Comparison of ENCODE assay signal across 9 cellular contexts in genomic region chr11:67483498-67483798, GRCh38. TPM values are rescaled to one million over a fixed set of nuclear protein-coding genes. Genes with fewer than 3 reads are reported as not detected.
DNase-seq lines count a peak whose midpoint lies in the region; ATAC-seq and TF ChIP-seq lines count a peak whose summit lies in the region.
"Had no signal": no experiment of that assay in that cellular context is flagged by ENCODE, and none has a peak within 500 bp of the region (broad histone marks: within the 10 kb centered on the region; RNA-seq: fewer than 3 reads in every experiment).

No MANE protein-coding gene starts in this region.

- H3K27me3 Mint-ChIP-seq in MCF 10A (ENCODE audit: insufficient read depth, unreplicated experiment) = no peaks in the 10 kb centered on the region

- BruUV-seq in MCF 10A (replicated peaks; lab: Mats Ljungman, UMichigan) = no TSS peak

- no peak for TF ChIP-seq CTCF in left ventricle myocardium inferior (IDR thresholded peaks at IDR 0.05; ENCODE audit: borderline replicate concordance)
- TF ChIP-seq CTCF in MCF 10A (IDR thresholded peaks at IDR 0.05; ENCODE audit: unreplicated experiment) = no peak

- no peaks in the 10 kb centered on the region for H3K9me3 Mint-ChIP-seq in MCF 10A (ENCODE audit: unreplicated experiment)

- H3K27ac Mint-ChIP-seq in MCF 10A (ENCODE audit: low read depth, unreplicated experiment) = peak overlapping the region; percentile 99

- peak overlapping the region; percentile 90 for H3K4me3 Mint-ChIP-seq in MCF 10A (ENCODE audit: unreplicated experiment)

- no peak for ATAC-seq in HG02798 (IDR thresholded peaks at IDR 0.05; ENCODE audit: poor library complexity, unreplicated experiment)
- no peak for ATAC-seq in HG03097 (IDR thresholded peaks at IDR 0.05; ENCODE audit: low FRiP score, unreplicated experiment)
- no peak for ATAC-seq in GM18517 (IDR thresholded peaks at IDR 0.05; ENCODE audit: unreplicated experiment)

- peak overlapping the region; percentile 85 for H3K27ac ChIP-seq in left ventricle myocardium inferior (replicated peaks)
- peak overlapping the region; percentile 71 for H3K27ac ChIP-seq in muscle layer of colon (ENCODE audit: low read depth, low read length)

- CTCF ChIA-PET in MCF 10A (lab: Yijun Ruan, JAX) = interaction anchor here (0.6 to 0.9 kb wide), 4 partner anchors 13 to 222 kb away, joined by 3 to 5 read pairs (median 3); no protein-coding TSS in a partner anchor

- H3K36me3 ChIP-seq in left ventricle myocardium inferior = peaks cover 13% of the 10 kb centered on the region
- peaks cover 8% of the 10 kb centered on the region for H3K36me3 ChIP-seq in muscle layer of colon (ENCODE audit: insufficient read depth, low read length)

- H3K36me3 Mint-ChIP-seq in MCF 10A (ENCODE audit: insufficient read depth, unreplicated experiment) = peaks cover 35% of the 10 kb centered on the region

- H3K4me1 ChIP-seq in left ventricle myocardium inferior (peaks cover 38% of the 10 kb centered on the region), muscle layer of colon (ENCODE audit: insufficient read depth, low read length) (peaks cover 21% of the 10 kb centered on the region)

- H3K9ac ChIP-seq in muscle layer of colon (ENCODE audit: low read length) = no peak overlapping the region

- H3K27me3 ChIP-seq in left ventricle myocardium inferior (ENCODE audit: low read depth) = peaks cover 4% of the 10 kb centered on the region
- H3K27me3 ChIP-seq in muscle layer of colon (ENCODE audit: control insufficient read depth in 1 of 2, insufficient read depth in 2 of 2, low read length in 2 of 2) = no peaks in the 10 kb centered on the region

- DNase-seq in left ventricle myocardium inferior (no peak), cardiac septum (ENCODE audit: low spot score) (no peak), MCF 10A (ENCODE audit: unreplicated experiment) (no peak)
- DNase-seq in stimulated activated naive CD4-positive, alpha-beta T cell treated with Interleukin-2 at 50 U/mL for 16 hours (lab: John Stamatoyannopoulos, UW) = no peak

- peaks cover 36% of the 10 kb centered on the region for H3K4me1 Mint-ChIP-seq in MCF 10A (ENCODE audit: insufficient read depth, unreplicated experiment)

- H3K4me3 ChIP-seq in left ventricle myocardium inferior (peak overlapping the region; percentile 68), muscle layer of colon (ENCODE audit: low read depth in 1 of 2, low read length in 2 of 2) (peak overlapping the region; percentile 30 to 71)

- no peaks in the 10 kb centered on the region for H3K9me3 ChIP-seq in left ventricle myocardium inferior (replicated peaks)
- H3K9me3 ChIP-seq in muscle layer of colon (ENCODE audit: low read length) = no peaks in the 10 kb centered on the region

- intact Hi-C loops in left ventricle myocardium inferior (cut with micrococcal nuclease) (no loop called here), cardiac septum (cut with DNase I) (loop anchor here (1.0 kb wide), 1 partner anchor 82 kb away; the partner anchor contains the start of gene PPP1CA), MCF 10A (cut with micrococcal nuclease) (loop anchor here (1.0 kb wide), 1 partner anchor 23 kb away; no protein-coding TSS in a partner anchor)

- POLR2A ChIA-PET in MCF 10A (lab: Yijun Ruan, JAX) = interaction anchor here (0.8 to 2.1 kb wide), 12 partner anchors 8 to 101 kb away, joined by 3 to 11 read pairs (median 5); partner anchors contain the start of genes PITPNM1, RAD9A, RPS6KB2 and TMEM134

RNA-seq across cellular contexts. Expression of gene AIP, which starts 0.6 kb away (rescaled TPM):
- 55.3 TPM for total RNA-seq in left ventricle myocardium inferior
- 43.6 TPM for total RNA-seq in cardiac septum
- total RNA-seq in MCF 10A (2022) = 28.7 and 30.5 TPM in 2 replicates

RNA-seq across cellular contexts. Expression of gene TMEM134, which starts 14.4 kb away (rescaled TPM):
- total RNA-seq in left ventricle myocardium inferior = 87.5 TPM
- 76.1 TPM for total RNA-seq in cardiac septum
- total RNA-seq in MCF 10A (2022) = 49.7 and 50.1 TPM in 2 replicates

RNA-seq across cellular contexts. Expression of gene PITPNM1, which starts 21.7 kb away (rescaled TPM):
- total RNA-seq in left ventricle myocardium inferior (36.6 TPM), cardiac septum (40.0 TPM), MCF 10A (2022) (38.7 and 51.0 TPM in 2 replicates)

RNA-seq across cellular contexts. Expression of gene CDK2AP2, which starts 24.5 kb away (rescaled TPM):
- total RNA-seq in left ventricle myocardium inferior (66.1 TPM), cardiac septum (72.9 TPM), MCF 10A (2022) (93.7 and 136 TPM in 2 replicates)

RNA-seq across cellular contexts. Expression of gene CABP4, which starts 28.3 kb away (rescaled TPM):
- 1.4 TPM for total RNA-seq in left ventricle myocardium inferior
- total RNA-seq in cardiac septum = 0.11 TPM
- total RNA-seq in MCF 10A (2022) = not detected in 2 replicates
- total RNA-seq: G401 had no signal
